ENCODE assay signal across 9 cellular contexts in genomic region chr6:37209461-37210205, GRCh38. TPM values are rescaled to one million over a fixed set of nuclear protein-coding genes. Genes with fewer than 3 reads are reported as not detected.
DNase-seq lines count a peak whose midpoint lies in the region; ATAC-seq and TF ChIP-seq lines count a peak whose summit lies in the region.
"Had no signal": no experiment of that assay in that cellular context is flagged by ENCODE, and none has a peak within 500 bp of the region (broad histone marks: within the 10 kb centered on the region; RNA-seq: fewer than 3 reads in every experiment).

No MANE protein-coding gene starts in this region.

- H3K4me1 ChIP-seq in BLaER1 treated with 17β-estradiol and CSF1 and Interleukin-3, amounts not matched to agents 10 nM and 100 nM, result peaks cover 13 to 80% (median 32%) of the 10 kb centered on the region in 10 experiments
- H3K4me1 ChIP-seq: body of pancreas had no signal

- peak overlapping the region in 9 of 11 experiments; percentile 19 to 63 (median 30); a peak in 15 of 22 replicates for H3K27ac ChIP-seq in BLaER1 treated with 17β-estradiol and CSF1 and Interleukin-3, amounts not matched to agents 10 nM and 100 nM
- H3K27ac ChIP-seq: body of pancreas had no signal

- no peak overlapping the region for H3K4me3 ChIP-seq in BLaER1 treated with 17β-estradiol and CSF1 and Interleukin-3, amounts not matched to agents 10 nM and 100 nM
- H3K4me3 ChIP-seq: body of pancreas had no signal

- peak overlapping the region in 7 of 11 experiments; percentile 5 to 47 (median 35); a peak in 7 of 22 replicates for H3K9ac ChIP-seq in BLaER1 treated with 17β-estradiol and CSF1 and Interleukin-3, amounts not matched to agents 10 nM and 100 nM

- H4K20me1 ChIP-seq in BLaER1 treated with 17β-estradiol and CSF1 and Interleukin-3, amounts not matched to agents 10 nM and 100 nM, result no peaks in the 10 kb centered on the region

- H3K4me3 Mint-ChIP-seq in T-helper 2 cell treated with Interferon-gamma antibody and Interleukin-4, amounts not matched to agents 5 μg/mL and 100 μg/mL, for 36 hours, result peak overlapping the region; percentile 59
- H3K4me3 Mint-ChIP-seq in activated T-helper 1 cell treated with anti-CD3 and anti-CD28 coated beads, Interleukin-12 subunit alpha, Interleukin-12 subunit beta, Interleukin-2, Interleukin-4 antibody, amounts not matched to agents 30 ng/mL and 10 ng/mL and 1 ng/mL, durations not matched to agents 14 hours and 24 hours and 36 hours, result peak overlapping the region; percentile 71
- H3K4me3 Mint-ChIP-seq in endothelial cell (ENCODE audit: unreplicated experiment), result no peak overlapping the region

- no peaks in the 10 kb centered on the region for H3K9me3 ChIP-seq in BLaER1 treated with 17β-estradiol and CSF1 and Interleukin-3, amounts not matched to agents 10 nM and 100 nM (replicated peaks in 1 of 11)
- H3K9me3 ChIP-seq: body of pancreas had no signal

- H3K36me3 Mint-ChIP-seq in T-helper 2 cell treated with Interferon-gamma antibody and Interleukin-4, amounts not matched to agents 5 μg/mL and 100 μg/mL, for 36 hours (ENCODE audit: low read depth), result no peaks in the 10 kb centered on the region
- H3K36me3 Mint-ChIP-seq in activated T-helper 1 cell treated with anti-CD3 and anti-CD28 coated beads, Interleukin-12 subunit alpha, Interleukin-12 subunit beta, Interleukin-2, Interleukin-4 antibody, amounts not matched to agents 30 ng/mL and 10 ng/mL and 1 ng/mL, durations not matched to agents 14 hours and 24 hours and 36 hours (ENCODE audit: low read depth), result peaks cover 8% of the 10 kb centered on the region
- H3K36me3 Mint-ChIP-seq in endothelial cell (ENCODE audit: low read depth, unreplicated experiment), result no peaks in the 10 kb centered on the region

- no peaks in the 10 kb centered on the region for H3K36me3 ChIP-seq in BLaER1 treated with 17β-estradiol and CSF1 and Interleukin-3, amounts not matched to agents 10 nM and 100 nM

- no peaks in the 10 kb centered on the region for H3K27me3 ChIP-seq in BLaER1 treated with 17β-estradiol and CSF1 and Interleukin-3, amounts not matched to agents 10 nM and 100 nM
- H3K27me3 ChIP-seq: body of pancreas had no signal

- no peak for ATAC-seq in HG03095 (IDR thresholded peaks at IDR 0.05; ENCODE audit: unreplicated experiment)
- ATAC-seq in HG03565 (IDR thresholded peaks at IDR 0.05; ENCODE audit: unreplicated experiment), result no peak

- no peaks in the 10 kb centered on the region for H3K9me3 Mint-ChIP-seq in T-helper 2 cell treated with Interferon-gamma antibody and Interleukin-4, amounts not matched to agents 5 μg/mL and 100 μg/mL, for 36 hours
- no peaks in the 10 kb centered on the region for H3K9me3 Mint-ChIP-seq in activated T-helper 1 cell treated with anti-CD3 and anti-CD28 coated beads, Interleukin-12 subunit alpha, Interleukin-12 subunit beta, Interleukin-2, Interleukin-4 antibody, amounts not matched to agents 30 ng/mL and 10 ng/mL and 1 ng/mL, durations not matched to agents 14 hours and 24 hours and 36 hours
- H3K9me3 Mint-ChIP-seq in endothelial cell (ENCODE audit: unreplicated experiment), result no peaks in the 10 kb centered on the region

- DNase-seq in T-helper 2 cell treated with Interferon-gamma antibody and Interleukin-4, amounts not matched to agents 5 μg/mL and 100 μg/mL, for 36 hours (ENCODE audit: low spot score), result peak; percentile 29
- peak; percentile 57 for DNase-seq in activated T-helper 1 cell treated with anti-CD3 and anti-CD28 coated beads, Interleukin-12 subunit alpha, Interleukin-12 subunit beta, Interleukin-2, Interleukin-4 antibody, amounts not matched to agents 30 ng/mL and 10 ng/mL and 1 ng/mL, durations not matched to agents 14 hours and 24 hours and 36 hours (ENCODE audit: low spot score)
- peak; percentile 49 for DNase-seq in left kidney (ENCODE audit: low read depth, low spot score)
- no peak for DNase-seq in endothelial cell (ENCODE audit: low spot score)
- no peak for DNase-seq in HT-29 (ENCODE audit: low spot score)

- peak overlapping the region; percentile 88 for H3K27ac Mint-ChIP-seq in T-helper 2 cell treated with Interferon-gamma antibody and Interleukin-4, amounts not matched to agents 5 μg/mL and 100 μg/mL, for 36 hours
- H3K27ac Mint-ChIP-seq in activated T-helper 1 cell treated with anti-CD3 and anti-CD28 coated beads, Interleukin-12 subunit alpha, Interleukin-12 subunit beta, Interleukin-2, Interleukin-4 antibody, amounts not matched to agents 30 ng/mL and 10 ng/mL and 1 ng/mL, durations not matched to agents 14 hours and 24 hours and 36 hours, result peak overlapping the region; percentile 93
- H3K27ac Mint-ChIP-seq in endothelial cell (ENCODE audit: unreplicated experiment), result no peak overlapping the region

- H3K27me3 Mint-ChIP-seq in T-helper 2 cell treated with Interferon-gamma antibody and Interleukin-4, amounts not matched to agents 5 μg/mL and 100 μg/mL, for 36 hours (ENCODE audit: low read depth), result no peaks in the 10 kb centered on the region
- H3K27me3 Mint-ChIP-seq in activated T-helper 1 cell treated with anti-CD3 and anti-CD28 coated beads, Interleukin-12 subunit alpha, Interleukin-12 subunit beta, Interleukin-2, Interleukin-4 antibody, amounts not matched to agents 30 ng/mL and 10 ng/mL and 1 ng/mL, durations not matched to agents 14 hours and 24 hours and 36 hours (ENCODE audit: insufficient read depth), result no peaks in the 10 kb centered on the region
- peaks cover 5% of the 10 kb centered on the region for H3K27me3 Mint-ChIP-seq in endothelial cell (ENCODE audit: unreplicated experiment)

- peaks cover 53% of the 10 kb centered on the region for H3K4me1 Mint-ChIP-seq in T-helper 2 cell treated with Interferon-gamma antibody and Interleukin-4, amounts not matched to agents 5 μg/mL and 100 μg/mL, for 36 hours (ENCODE audit: low read depth)
- peaks cover 51% of the 10 kb centered on the region for H3K4me1 Mint-ChIP-seq in activated T-helper 1 cell treated with anti-CD3 and anti-CD28 coated beads, Interleukin-12 subunit alpha, Interleukin-12 subunit beta, Interleukin-2, Interleukin-4 antibody, amounts not matched to agents 30 ng/mL and 10 ng/mL and 1 ng/mL, durations not matched to agents 14 hours and 24 hours and 36 hours (ENCODE audit: low read depth)
- peaks cover 18% of the 10 kb centered on the region for H3K4me1 Mint-ChIP-seq in endothelial cell (ENCODE audit: unreplicated experiment)

- intact Hi-C loops in activated T-helper 1 cell treated with anti-CD3 and anti-CD28 coated beads, Interleukin-12 subunit alpha, Interleukin-12 subunit beta, Interleukin-2, Interleukin-4 antibody, amounts not matched to agents 30 ng/mL and 10 ng/mL and 1 ng/mL, durations not matched to agents 14 hours and 24 hours and 36 hours (cut with micrococcal nuclease), result loop anchor here (1.0 to 5.0 kb wide), 11 partner anchors 37 to 452 kb away; partner anchors contain the start of gene C6orf89

- peak overlapping the region in 5 of 11 experiments; percentile 27 to 74 (median 49); a peak in 10 of 22 replicates for H3K4me2 ChIP-seq in BLaER1 treated with 17β-estradiol and CSF1 and Interleukin-3, amounts not matched to agents 10 nM and 100 nM

- TF ChIP-seq CTCF in endothelial cell (IDR thresholded peaks at IDR 0.05; ENCODE audit: unreplicated experiment), result no peak

RNA-seq across cellular contexts. Expression of gene PIM1, which starts 39.7 kb away (rescaled TPM):
- total RNA-seq in activated T-helper 1 cell treated with anti-CD3 and anti-CD28 coated beads, Interleukin-12 subunit alpha, Interleukin-12 subunit beta, Interleukin-2, Interleukin-4 antibody, amounts not matched to agents 30 ng/mL and 10 ng/mL and 1 ng/mL, durations not matched to agents 14 hours and 24 hours and 36 hours, result 182 and 192 TPM in 2 replicates
- 9.6 TPM for total RNA-seq in endothelial cell (ENCODE audit: unreplicated experiment)
- 20.0 and 23.6 TPM in 2 replicates for total RNA-seq in HT-29 (2014; rRNA removed; shearing (Covaris generic))

RNA-seq across cellular contexts. Expression of gene TBC1D22B, which starts 47.9 kb away (rescaled TPM):
- total RNA-seq in activated T-helper 1 cell treated with anti-CD3 and anti-CD28 coated beads, Interleukin-12 subunit alpha, Interleukin-12 subunit beta, Interleukin-2, Interleukin-4 antibody, amounts not matched to agents 30 ng/mL and 10 ng/mL and 1 ng/mL, durations not matched to agents 14 hours and 24 hours and 36 hours, result 20.8 and 21.2 TPM in 2 replicates
- total RNA-seq in endothelial cell (ENCODE audit: unreplicated experiment), result 11.8 TPM
- 7.8 and 8.2 TPM in 2 replicates for total RNA-seq in HT-29 (2014; rRNA removed; shearing (Covaris generic))

RNA-seq across cellular contexts. Expression of gene TMEM217, which starts 48.3 kb away (rescaled TPM):
- 7.7 and 9.9 TPM in 2 replicates for total RNA-seq in activated T-helper 1 cell treated with anti-CD3 and anti-CD28 coated beads, Interleukin-12 subunit alpha, Interleukin-12 subunit beta, Interleukin-2, Interleukin-4 antibody, amounts not matched to agents 30 ng/mL and 10 ng/mL and 1 ng/mL, durations not matched to agents 14 hours and 24 hours and 36 hours
- total RNA-seq in endothelial cell (ENCODE audit: unreplicated experiment), result 5.4 TPM
- 1.4 and 1.8 TPM in 2 replicates for total RNA-seq in HT-29 (2014; rRNA removed; shearing (Covaris generic))
- total RNA-seq: body of pancreas had no signal

Comparison
In these comparisons a context has a peak if more than half of its experiments do, and no peak if none do; other contexts are left out.
1. DNase-seq: peak in T-helper 2 cell treated with Interferon-gamma antibody and Interleukin-4, amounts not matched to agents 5 μg/mL and 100 μg/mL, for 36 hours (single experiment), activated T-helper 1 cell treated with anti-CD3 and anti-CD28 coated beads, Interleukin-12 subunit alpha, Interleukin-12 subunit beta, Interleukin-2, Interleukin-4 antibody, amounts not matched to agents 30 ng/mL and 10 ng/mL and 1 ng/mL, durations not matched to agents 14 hours and 24 hours and 36 hours (single experiment) and left kidney (single experiment); none in endothelial cell (single experiment) and HT-29 (single experiment).